Comparison of ENCODE assay signal across 13 cellular contexts in genomic region chr6:16146527-16146955, GRCh38. TPM values are rescaled to one million over a fixed set of nuclear protein-coding genes. Genes with fewer than 3 reads are reported as not detected.
DNase-seq lines count a peak whose midpoint lies in the region; TF ChIP-seq lines count a peak whose summit lies in the region.
"Had no signal": no experiment of that assay in that cellular context is flagged by ENCODE, and none has a peak within 500 bp of the region (broad histone marks: within the 10 kb centered on the region; RNA-seq: fewer than 3 reads in every experiment).

No MANE protein-coding gene starts in this region.

- BruUV-seq in Calu3 (replicated peaks; lab: Mats Ljungman, UMichigan) = no TSS peak

- DNase-seq in NCI-H82 (lab: John Stamatoyannopoulos, UW) (peak; percentile 22), NCI-H82 treated with DMSO at 0.1 percent for 48 hours (lab: John Stamatoyannopoulos, UW; ENCODE audit: unreplicated experiment) (no peak), NCI-H2196 treated with DMSO at 0.1 percent for 48 hours (lab: John Stamatoyannopoulos, UW; ENCODE audit: unreplicated experiment) (peak; percentile 72), fibroblast of lung (ENCODE audit: low read depth in 2 of 2) (peak; percentile 24 to 51), Calu3 (no peak), ureter (ENCODE audit: low spot score) (no peak), OCI-M1 (lab: John Stamatoyannopoulos, UW) (no peak)
- DNase-seq: activated CD8-positive, alpha-beta memory T cell treated with anti-CD3 and anti-CD28 coated beads, Interleukin-2, amount 50 U/mL, for 4 hours; activated naive CD8-positive, alpha-beta T cell treated with anti-CD3 and anti-CD28 coated beads for 36 hours; cerebellar nuclear complex; posterior cingulate gyrus had no signal

- CTCF ChIA-PET in Calu3 (lab: Charles Lee) = interaction anchor here (0.6 to 0.7 kb wide), 3 partner anchors 18 to 36 kb away, joined by 3 read pairs; no protein-coding TSS in a partner anchor

- H3K27me3 ChIP-seq in fibroblast of lung (ENCODE audit: control insufficient read depth, insufficient read depth, low read length) (no peaks in the 10 kb centered on the region), stomach smooth muscle (ENCODE audit: control insufficient read depth in 1 of 2, insufficient read depth in 2 of 2, low read length in 2 of 2) (no peaks in the 10 kb centered on the region)
- H3K27me3 ChIP-seq: tibial nerve had no signal

- H3K9ac ChIP-seq in fibroblast of lung (ENCODE audit: insufficient read depth, low read length) = no peak overlapping the region
- no peak overlapping the region for H3K9ac ChIP-seq in stomach smooth muscle (ENCODE audit: low read length in 2 of 2)

- peaks cover 9% of the 10 kb centered on the region for H3K36me3 Mint-ChIP-seq in Calu3 (ENCODE audit: insufficient read depth, unreplicated experiment)

- no peaks in the 10 kb centered on the region for H4K20me1 ChIP-seq in fibroblast of lung (ENCODE audit: control insufficient read depth, extremely low read depth, insufficient read depth, low read length)

- no peaks in the 10 kb centered on the region for H3K4me1 ChIP-seq in fibroblast of lung (ENCODE audit: control insufficient read depth, extremely low read depth, insufficient read depth, low read length)
- H3K4me1 ChIP-seq in stomach smooth muscle (ENCODE audit: control insufficient read depth, insufficient read depth, low read length) = peaks cover 7% of the 10 kb centered on the region

- H3K27me3 Mint-ChIP-seq in Calu3 (ENCODE audit: unreplicated experiment) = no peaks in the 10 kb centered on the region
- H3K27me3 Mint-ChIP-seq: activated naive CD8-positive, alpha-beta T cell treated with anti-CD3 and anti-CD28 coated beads for 36 hours had no signal

- H3K36me3 ChIP-seq in fibroblast of lung (ENCODE audit: control insufficient read depth, insufficient read depth, low read length) = peaks cover 3% of the 10 kb centered on the region
- H3K36me3 ChIP-seq in stomach smooth muscle (ENCODE audit: control insufficient read depth in 2 of 2, insufficient read depth in 2 of 2, low read length in 2 of 2) = peaks cover 52 to 53% of the 10 kb centered on the region in 2 donors

- TF ChIP-seq CTCF in fibroblast of lung (conservative IDR thresholded peaks at IDR 0.05 in 1 of 2, IDR thresholded peaks at IDR 0.05 in 1 of 2; ENCODE audit: low read depth in 1 of 2, low read length in 2 of 2) (no peak), Calu3 (IDR thresholded peaks at IDR 0.05; ENCODE audit: unreplicated experiment) (no peak)

- intact Hi-C loops in Calu3 (cut with micrococcal nuclease; ENCODE audit: unreplicated experiment) = no loop called here

- peaks cover 22% of the 10 kb centered on the region for H3K4me1 Mint-ChIP-seq in Calu3 (ENCODE audit: low read depth, unreplicated experiment)

- no peak overlapping the region for H3K4me2 ChIP-seq in fibroblast of lung (ENCODE audit: extremely low read depth, insufficient read depth, low read length)

- H3K27ac ChIP-seq in fibroblast of lung (ENCODE audit: insufficient read depth, low read length) (no peak overlapping the region), stomach smooth muscle (ENCODE audit: low read length) (peak overlapping the region; percentile 31)
- H3K27ac ChIP-seq: tibial nerve had no signal

- no peak overlapping the region for H2AFZ ChIP-seq in fibroblast of lung (ENCODE audit: low read length)

- H3K4me3 Mint-ChIP-seq in Calu3 (ENCODE audit: low read depth, unreplicated experiment) = no peak overlapping the region
- H3K4me3 Mint-ChIP-seq: activated naive CD8-positive, alpha-beta T cell treated with anti-CD3 and anti-CD28 coated beads for 36 hours had no signal

- H3K27ac Mint-ChIP-seq in Calu3 (ENCODE audit: unreplicated experiment) = no peak overlapping the region
- H3K27ac Mint-ChIP-seq: activated naive CD8-positive, alpha-beta T cell treated with anti-CD3 and anti-CD28 coated beads for 36 hours had no signal

- no peaks in the 10 kb centered on the region for H3K9me3 ChIP-seq in fibroblast of lung (ENCODE audit: control insufficient read depth, insufficient read depth, low read depth, low read length)
- H3K9me3 ChIP-seq in stomach smooth muscle (ENCODE audit: control insufficient read depth in 2 of 2, low read length in 2 of 2) = no peaks in the 10 kb centered on the region
- H3K9me3 ChIP-seq: tibial nerve had no signal

- H3K4me3 ChIP-seq in fibroblast of lung (replicated peaks in 1 of 4; ENCODE audit: control extremely low read depth in 1 of 4, insufficient read depth in 1 of 4, low read depth in 3 of 4, low read length in 4 of 4) = no peak overlapping the region
- H3K4me3 ChIP-seq in stomach smooth muscle (ENCODE audit: low read length in 2 of 2) = no peak overlapping the region
- H3K4me3 ChIP-seq: tibial nerve had no signal

- no peaks in the 10 kb centered on the region for H3K79me2 ChIP-seq in fibroblast of lung (ENCODE audit: control insufficient read depth, insufficient read depth, low read length)

- no peaks in the 10 kb centered on the region for H3K9me3 Mint-ChIP-seq in Calu3 (ENCODE audit: low read depth, unreplicated experiment)

RNA-seq across cellular contexts. Expression of gene MYLIP, which starts 17.7 kb away (rescaled TPM):
- total RNA-seq in fibroblast of lung = 2.5 and 4.6 TPM in 2 replicates
- 5.2 and 7.6 TPM in 2 replicates for polyA plus RNA-seq in fibroblast of lung
- polyA plus RNA-seq in fibroblast of lung (2012) = 3.0 and 4.6 TPM in 2 replicates
- polyA minus RNA-seq in fibroblast of lung (ENCODE audit: low replicate concordance) = 4.3 and 9.5 TPM in 2 replicates
- 8.1 and 10.1 TPM in 2 replicates for total RNA-seq in Calu3 (2022)
- 53.1 TPM for total RNA-seq in ureter

Comparison
In these comparisons a context has a peak if more than half of its experiments do, and no peak if none do; other contexts are left out.
1. DNase-seq: peak in NCI-H82 (single experiment), NCI-H2196 treated with DMSO at 0.1 percent for 48 hours (single experiment) and fibroblast of lung (2 of 2); none in NCI-H82 treated with DMSO at 0.1 percent for 48 hours (single experiment), Calu3 (single experiment), ureter (single experiment) and OCI-M1 (single experiment).